Comparison of ENCODE assay signal across 8 cellular contexts in genomic region chr2:45567288-45567963, GRCh38. TPM values are rescaled to one million over a fixed set of nuclear protein-coding genes. Genes with fewer than 3 reads are reported as not detected.
DNase-seq lines count a peak whose midpoint lies in the region; ATAC-seq, FAIRE-seq and TF ChIP-seq lines count a peak whose summit lies in the region.

No MANE protein-coding gene starts in this region.

- peaks cover 24% of the 10 kb centered on the region for H3K4me1 Mint-ChIP-seq in activated CD8-positive, alpha-beta memory T cell treated with anti-CD3 and anti-CD28 coated beads, Interleukin-2, amount 10 ng/mL, durations not matched to agents 7 days and 5 days
- H3K4me1 Mint-ChIP-seq in endodermal cell: peaks cover 18% of the 10 kb centered on the region
- peaks cover 18% of the 10 kb centered on the region for H3K4me1 Mint-ChIP-seq in stimulated activated memory B cell treated with anti-CD40 and anti-IgM and Interleukin-4, amounts not matched to agents 10 μg/mL and 1 μg/mL and 100 μg/mL, for 72 hours

- H3K4me1 ChIP-seq in Loucy (ENCODE audit: insufficient read depth, low read length, poor library complexity, severe bottlenecking) (peaks cover 75% of the 10 kb centered on the region), endodermal cell (ENCODE audit: control insufficient read depth, insufficient read depth, low read length) (no peaks in the 10 kb centered on the region), tibial nerve (no peaks in the 10 kb centered on the region)

- peak overlapping the region; percentile 78 for H3K4me3 Mint-ChIP-seq in activated CD8-positive, alpha-beta memory T cell treated with anti-CD3 and anti-CD28 coated beads, Interleukin-2, amount 10 ng/mL, durations not matched to agents 7 days and 5 days
- no peak overlapping the region for H3K4me3 Mint-ChIP-seq in endodermal cell
- peak overlapping the region; percentile 64 for H3K4me3 Mint-ChIP-seq in stimulated activated memory B cell treated with anti-CD40 and anti-IgM and Interleukin-4, amounts not matched to agents 10 μg/mL and 1 μg/mL and 100 μg/mL, for 72 hours

- peaks cover 17% of the 10 kb centered on the region; the same call in 1 of the 2 replicates for H3F3A ChIP-seq in Loucy (ENCODE audit: low read depth)

- no peaks in the 10 kb centered on the region for H3K9me2 ChIP-seq in Loucy (replicated peaks; ENCODE audit: low read depth, low read length)

- no peak overlapping the region for H3K27ac ChIP-seq in endodermal cell (ENCODE audit: low read depth, low read length)
- peak overlapping the region in 2 of 4 donors; percentile 13 to 47 for H3K27ac ChIP-seq in tibial nerve

- H3K9me3 ChIP-seq in Loucy (ENCODE audit: insufficient read depth, low read depth, low read length) (peaks cover 6% of the 10 kb centered on the region; the same call in 1 of the 2 replicates), endodermal cell (ENCODE audit: control insufficient read depth, low read length) (peaks cover 4% of the 10 kb centered on the region), tibial nerve (no peaks in the 10 kb centered on the region)

- peak overlapping the region; percentile 78 for H3K9ac ChIP-seq in Loucy (ENCODE audit: low read depth, low read length, poor library complexity, severe bottlenecking)
- no peak overlapping the region for H3K9ac ChIP-seq in endodermal cell (ENCODE audit: extremely low read depth, low read length, poor library complexity, severe bottlenecking)

- peaks cover 57% of the 10 kb centered on the region for H3K79me2 ChIP-seq in Loucy (ENCODE audit: insufficient read depth, low read length)

- no peak for FAIRE-seq in urothelium cell line (lab: Jason Lieb, UNC)

- DNase-seq in activated CD8-positive, alpha-beta memory T cell treated with anti-CD3 and anti-CD28 coated beads, Interleukin-2, amount 10 ng/mL, durations not matched to agents 7 days and 5 days: no peak
- no peak for DNase-seq in activated CD8-positive, alpha-beta memory T cell treated with anti-CD3 and anti-CD28 coated beads, Interleukin-2, amount 50 U/mL, for 48 hours
- DNase-seq in endodermal cell (no peak), urothelium cell line (ENCODE audit: low spot score) (no peak), tibial nerve (ENCODE audit: low spot score in 2 of 2) (no peak), NCI-H1417 treated with DMSO at 0.1 percent for 48 hours (lab: John Stamatoyannopoulos, UW) (no peak)

- WGBS in endodermal cell (ENCODE audit: insufficient coverage in 1 of 2, insufficient read length in 1 of 2), 2 experiments: 96 to 100% methylated on average over 2 to 5 of the region's 7 CpGs
- WGBS in tibial nerve, 2 donors: 89 to 93% methylated on average over 7 of the region's 7 CpGs

- CTCF ChIA-PET in activated CD8-positive, alpha-beta memory T cell treated with anti-CD3 and anti-CD28 coated beads, Interleukin-2, amount 10 ng/mL, durations not matched to agents 7 days and 5 days (lab: Charles Lee): interaction anchor here (0.9 to 1.8 kb wide), 7 partner anchors 10 to 586 kb away, joined by 3 to 8 read pairs (median 5); partner anchors contain the start of gene SRBD1

- TF ChIP-seq POLR2A in tibial nerve (IDR thresholded peaks at IDR 0.05): no peak

- no peaks in the 10 kb centered on the region for H4K20me1 ChIP-seq in Loucy (ENCODE audit: insufficient read depth, low read length, poor library complexity, severe bottlenecking)

- no peaks in the 10 kb centered on the region for H3K27me3 Mint-ChIP-seq in activated CD8-positive, alpha-beta memory T cell treated with anti-CD3 and anti-CD28 coated beads, Interleukin-2, amount 10 ng/mL, durations not matched to agents 7 days and 5 days
- H3K27me3 Mint-ChIP-seq in endodermal cell (ENCODE audit: insufficient read depth): no peaks in the 10 kb centered on the region
- no peaks in the 10 kb centered on the region for H3K27me3 Mint-ChIP-seq in stimulated activated memory B cell treated with anti-CD40 and anti-IgM and Interleukin-4, amounts not matched to agents 10 μg/mL and 1 μg/mL and 100 μg/mL, for 72 hours

- TF ChIP-seq CTCF in Loucy (conservative IDR thresholded peaks at IDR 0.05; ENCODE audit: low read length): no peak
- TF ChIP-seq CTCF in endodermal cell (conservative IDR thresholded peaks at IDR 0.05): no peak
- TF ChIP-seq CTCF in tibial nerve (IDR thresholded peaks at IDR 0.05): no peak

- H3K4me3 ChIP-seq in Loucy (ENCODE audit: low read length, poor library complexity, severe bottlenecking): peak overlapping the region; percentile 79
- H3K4me3 ChIP-seq in endodermal cell (ENCODE audit: low read length): no peak overlapping the region
- H3K4me3 ChIP-seq in tibial nerve: peak overlapping the region in 1 of 4 donors; percentile 20

- no peaks in the 10 kb centered on the region for H3K27me3 ChIP-seq in Loucy (ENCODE audit: insufficient read depth, low read length, poor library complexity, severe bottlenecking)
- H3K27me3 ChIP-seq in endodermal cell (ENCODE audit: control insufficient read depth, insufficient read depth, low read length, poor library complexity, severe bottlenecking): no peaks in the 10 kb centered on the region
- H3K27me3 ChIP-seq in tibial nerve: no peaks in the 10 kb centered on the region

- H3K36me3 ChIP-seq in Loucy (ENCODE audit: insufficient read depth, low read length) (peaks cover 16% of the 10 kb centered on the region), endodermal cell (ENCODE audit: control insufficient read depth, insufficient read depth, low read length) (peaks cover 3% of the 10 kb centered on the region), tibial nerve (peaks cover 0 to 14% (median 0%) of the 10 kb centered on the region in 3 donors)

- H3K4me2 ChIP-seq in Loucy (ENCODE audit: low read depth, low read length, poor library complexity, severe bottlenecking): peak overlapping the region; percentile 85

- no peak for TF ChIP-seq EP300 in tibial nerve (IDR thresholded peaks at IDR 0.05)

- ATAC-seq in activated CD8-positive, alpha-beta memory T cell treated with anti-CD3 and anti-CD28 coated beads, Interleukin-2, amount 10 ng/mL, durations not matched to agents 7 days and 5 days: peak; percentile 2
- ATAC-seq in stimulated activated memory B cell treated with anti-CD40 and anti-IgM and Interleukin-4, amounts not matched to agents 10 μg/mL and 1 μg/mL and 100 μg/mL, for 72 hours: no peak

- peak overlapping the region; percentile 89 for H3K27ac Mint-ChIP-seq in activated CD8-positive, alpha-beta memory T cell treated with anti-CD3 and anti-CD28 coated beads, Interleukin-2, amount 10 ng/mL, durations not matched to agents 7 days and 5 days
- H3K27ac Mint-ChIP-seq in endodermal cell: peak overlapping the region; percentile 23
- H3K27ac Mint-ChIP-seq in stimulated activated memory B cell treated with anti-CD40 and anti-IgM and Interleukin-4, amounts not matched to agents 10 μg/mL and 1 μg/mL and 100 μg/mL, for 72 hours: peak overlapping the region; percentile 88

- H3K36me3 Mint-ChIP-seq in activated CD8-positive, alpha-beta memory T cell treated with anti-CD3 and anti-CD28 coated beads, Interleukin-2, amount 10 ng/mL, durations not matched to agents 7 days and 5 days: peaks cover 58% of the 10 kb centered on the region
- H3K36me3 Mint-ChIP-seq in endodermal cell (ENCODE audit: low read depth): peaks cover 21% of the 10 kb centered on the region
- H3K36me3 Mint-ChIP-seq in stimulated activated memory B cell treated with anti-CD40 and anti-IgM and Interleukin-4, amounts not matched to agents 10 μg/mL and 1 μg/mL and 100 μg/mL, for 72 hours: peaks cover 48% of the 10 kb centered on the region

- no peak overlapping the region; the same call in 1 of the 2 replicates for H2AFZ ChIP-seq in Loucy (ENCODE audit: low read length)

- peaks cover 2% of the 10 kb centered on the region for H3K9me3 Mint-ChIP-seq in activated CD8-positive, alpha-beta memory T cell treated with anti-CD3 and anti-CD28 coated beads, Interleukin-2, amount 10 ng/mL, durations not matched to agents 7 days and 5 days (ENCODE audit: low read depth)
- H3K9me3 Mint-ChIP-seq in endodermal cell: peaks cover 5% of the 10 kb centered on the region
- H3K9me3 Mint-ChIP-seq in stimulated activated memory B cell treated with anti-CD40 and anti-IgM and Interleukin-4, amounts not matched to agents 10 μg/mL and 1 μg/mL and 100 μg/mL, for 72 hours: peaks cover 4% of the 10 kb centered on the region

RNA-seq across cellular contexts. Expression of gene SRBD1, which starts 43.6 kb away (rescaled TPM):
- 10 to 100 TPM; 17.6 to 22.2 TPM for total RNA-seq in activated CD8-positive, alpha-beta memory T cell treated with anti-CD3 and anti-CD28 coated beads, Interleukin-2, amount 10 ng/mL, durations not matched to agents 7 days and 5 days
- total RNA-seq in endodermal cell: 10 to 100 TPM; 17.7 to 19.6 TPM
- polyA plus RNA-seq in endodermal cell (2013, experiment 1 of 2): 18.3 TPM
- 18.3 TPM for polyA plus RNA-seq in endodermal cell (2013, experiment 2 of 2)
- total RNA-seq in tibial nerve: 10 to 100 TPM; 14.7 to 36.7 (median 20.8) TPM

Comparison
In these comparisons a context has a peak if more than half of its experiments do, and no peak if none do; other contexts are left out.
1. H3K27ac Mint-ChIP-seq: peak in every context shown above with its lines; median percentile 89 in activated CD8-positive, alpha-beta memory T cell treated with anti-CD3 and anti-CD28 coated beads, Interleukin-2, amount 10 ng/mL, durations not matched to agents 7 days and 5 days; 88 in stimulated activated memory B cell treated with anti-CD40 and anti-IgM and Interleukin-4, amounts not matched to agents 10 μg/mL and 1 μg/mL and 100 μg/mL, for 72 hours; 23 in endodermal cell.